15 cellular contexts compared by ENCODE assay signal in genomic region chr7:30897770-30898169, GRCh38. TPM values are rescaled to one million over a fixed set of nuclear protein-coding genes. Genes with fewer than 3 reads are reported as not detected.
DNase-seq lines count a peak whose midpoint lies in the region; ATAC-seq and TF ChIP-seq lines count a peak whose summit lies in the region.
"Had no signal": no experiment of that assay in that cellular context is flagged by ENCODE, and none has a peak within 500 bp of the region (broad histone marks: within the 10 kb centered on the region; RNA-seq: fewer than 3 reads in every experiment).

No MANE protein-coding gene starts in this region.

- H3K4me2 ChIP-seq in BLaER1, result peak overlapping the region; percentile 76
- H3K4me2 ChIP-seq in mesenchymal stem cell (ENCODE audit: low read length, poor library complexity, severe bottlenecking), result no peak overlapping the region
- H3K4me2 ChIP-seq: GM23338, KMS-11 had no signal

- peak overlapping the region; percentile 92 for H2AK5ac ChIP-seq in mesenchymal stem cell (ENCODE audit: low read length, severe bottlenecking)

- H3K27me3 ChIP-seq in BLaER1, result no peaks in the 10 kb centered on the region
- H3K27me3 ChIP-seq in Peyer's patch, result no peaks in the 10 kb centered on the region
- no peaks in the 10 kb centered on the region for H3K27me3 ChIP-seq in mesenchymal stem cell (ENCODE audit: control insufficient read depth in 1 of 2, insufficient read depth in 1 of 2, low read length in 2 of 2)
- no peaks in the 10 kb centered on the region for H3K27me3 ChIP-seq in subcutaneous abdominal adipose tissue (ENCODE audit: control insufficient read depth in 5 of 5, insufficient read depth in 4 of 5, low read length in 5 of 5)
- no peaks in the 10 kb centered on the region for H3K27me3 ChIP-seq in CD4-positive, alpha-beta memory T cell (ENCODE audit: insufficient read depth, low read length)

- no peak for DNase-seq in Peyer's patch
- DNase-seq in mesenchymal stem cell, result no peak
- no peak for DNase-seq in CD4-positive, alpha-beta memory T cell
- DNase-seq: CD8-positive, alpha-beta memory T cell; DMS153; EL; NCI-H1092 had no signal

- H3K9ac ChIP-seq in BLaER1 (no peak overlapping the region; the same call in 1 of the 2 replicates), mesenchymal stem cell (ENCODE audit: low read length) (no peak overlapping the region), subcutaneous abdominal adipose tissue (ENCODE audit: low read length in 5 of 5) (no peak overlapping the region)
- H3K9ac ChIP-seq: KMS-11 had no signal

- H3K4me3 ChIP-seq in BLaER1 (no peak overlapping the region), Peyer's patch (no peak overlapping the region), mesenchymal stem cell (ENCODE audit: insufficient read depth in 1 of 2, low read depth in 1 of 2, low read length in 2 of 2) (no peak overlapping the region), subcutaneous abdominal adipose tissue (ENCODE audit: low read depth in 1 of 5, low read length in 5 of 5) (no peak overlapping the region)
- no peak overlapping the region for H3K4me3 ChIP-seq in CD4-positive, alpha-beta memory T cell (ENCODE audit: low read length in 2 of 2)
- H3K4me3 ChIP-seq: GM23338 had no signal

- H3K18ac ChIP-seq in mesenchymal stem cell (ENCODE audit: low read depth in 1 of 2, low read length in 2 of 2), result no peak overlapping the region

- H3K9me3 ChIP-seq in BLaER1 (no peaks in the 10 kb centered on the region), Peyer's patch (no peaks in the 10 kb centered on the region), mesenchymal stem cell (ENCODE audit: control insufficient read depth, low read length) (no peaks in the 10 kb centered on the region), subcutaneous abdominal adipose tissue (ENCODE audit: control insufficient read depth in 5 of 5, low read length in 5 of 5) (no peaks in the 10 kb centered on the region)
- no peaks in the 10 kb centered on the region for H3K9me3 ChIP-seq in CD4-positive, alpha-beta memory T cell (ENCODE audit: control insufficient read depth in 1 of 2, low read length in 2 of 2)

- peaks cover 96% of the 10 kb centered on the region for H3K4me1 ChIP-seq in BLaER1
- peaks cover 0 to 25% (median 0%) of the 10 kb centered on the region in 4 donors for H3K4me1 ChIP-seq in Peyer's patch
- H3K4me1 ChIP-seq in mesenchymal stem cell (ENCODE audit: control insufficient read depth, insufficient read depth, low read depth, low read length), result peaks cover 65% of the 10 kb centered on the region
- H3K4me1 ChIP-seq in subcutaneous abdominal adipose tissue (ENCODE audit: control insufficient read depth in 5 of 5, insufficient read depth in 5 of 5, low read length in 5 of 5), result peaks cover 20 to 89% (median 78%) of the 10 kb centered on the region in 5 donors
- H3K4me1 ChIP-seq in CD4-positive, alpha-beta memory T cell (ENCODE audit: insufficient read depth, low read length), result no peaks in the 10 kb centered on the region

- no peak overlapping the region for H2BK12ac ChIP-seq in mesenchymal stem cell (ENCODE audit: low read length in 2 of 2)

- H3K36me3 ChIP-seq in BLaER1 (no peaks in the 10 kb centered on the region), Peyer's patch (no peaks in the 10 kb centered on the region), mesenchymal stem cell (ENCODE audit: control insufficient read depth in 1 of 2, insufficient read depth in 2 of 2, low read depth in 1 of 2, low read length in 2 of 2) (peaks cover 0 to 3% of the 10 kb centered on the region in 2 experiments), subcutaneous abdominal adipose tissue (ENCODE audit: control insufficient read depth in 5 of 5, insufficient read depth in 5 of 5, low read length in 5 of 5) (no peaks in the 10 kb centered on the region)
- H3K36me3 ChIP-seq in CD4-positive, alpha-beta memory T cell (ENCODE audit: insufficient read depth, low read length), result no peaks in the 10 kb centered on the region

- no peak overlapping the region for H3K14ac ChIP-seq in mesenchymal stem cell (ENCODE audit: low read length in 2 of 2)

- ATAC-seq in HG02973 (IDR thresholded peaks at IDR 0.05; ENCODE audit: unreplicated experiment), result no peak
- ATAC-seq in GM18505 (IDR thresholded peaks at IDR 0.05; ENCODE audit: unreplicated experiment), result no peak
- no peak for ATAC-seq in GM21825 (IDR thresholded peaks at IDR 0.05; ENCODE audit: unreplicated experiment)
- ATAC-seq: GM23338 had no signal

- no peak overlapping the region for H2BK5ac ChIP-seq in mesenchymal stem cell (ENCODE audit: low read depth, low read length, poor library complexity, severe bottlenecking)

- no peaks in the 10 kb centered on the region for H4K20me1 ChIP-seq in BLaER1

- H3K36me3 Mint-ChIP-seq in CD4-positive, alpha-beta memory T cell, result no peaks in the 10 kb centered on the region
- H3K36me3 Mint-ChIP-seq: CD8-positive, alpha-beta memory T cell had no signal

- no peak overlapping the region for H2BK120ac ChIP-seq in mesenchymal stem cell (ENCODE audit: low read depth, low read length)

- CTCF ChIA-PET in CD4-positive, alpha-beta memory T cell (lab: Charles Lee; ENCODE audit: partially characterized antibody), result interaction anchor here (0.9 kb wide), 1 partner anchor 88 kb away, joined by 3 read pairs; no protein-coding TSS in a partner anchor

- H3K4ac ChIP-seq in mesenchymal stem cell (ENCODE audit: low read depth in 1 of 2, low read length in 2 of 2), result no peak overlapping the region

- TF ChIP-seq CTCF in Peyer's patch (IDR thresholded peaks at IDR 0.05), result no peak

- H3K9me3 Mint-ChIP-seq in CD4-positive, alpha-beta memory T cell, result no peaks in the 10 kb centered on the region
- H3K9me3 Mint-ChIP-seq: CD8-positive, alpha-beta memory T cell; GM23338 had no signal

- H2AFZ ChIP-seq in mesenchymal stem cell (ENCODE audit: low read depth, low read length), result no peak overlapping the region
- H2AFZ ChIP-seq: GM23338 had no signal

- no peaks in the 10 kb centered on the region for H3K79me1 ChIP-seq in mesenchymal stem cell (replicated peaks; ENCODE audit: low read length, poor library complexity, severe bottlenecking)

- H3K23ac ChIP-seq in mesenchymal stem cell (ENCODE audit: low read length in 2 of 2), result no peak overlapping the region

- no peak overlapping the region for H2BK15ac ChIP-seq in mesenchymal stem cell (ENCODE audit: low read depth, poor library complexity, severe bottlenecking)

- 0 out of 2 replicates have a peak overlapping the region, but pooled peaks have one; percentile 23 for H3K27ac ChIP-seq in BLaER1
- H3K27ac ChIP-seq in Peyer's patch, result peak overlapping the region in 3 of 4 donors; percentile 32 to 55 (median 45)
- H3K27ac ChIP-seq in mesenchymal stem cell (ENCODE audit: low read length, poor library complexity, severe bottlenecking), result no peak overlapping the region
- H3K27ac ChIP-seq in subcutaneous abdominal adipose tissue (ENCODE audit: low read depth, low read length), result peak overlapping the region; percentile 37
- H3K27ac ChIP-seq in CD4-positive, alpha-beta memory T cell (ENCODE audit: low read depth, low read length), result no peak overlapping the region
- H3K27ac ChIP-seq: KMS-11 had no signal

- H3K27me3 Mint-ChIP-seq in CD4-positive, alpha-beta memory T cell, result peaks cover 0 to 4% of the 10 kb centered on the region in 2 donors

- no peaks in the 10 kb centered on the region for H3K4me1 Mint-ChIP-seq in CD4-positive, alpha-beta memory T cell
- H3K4me1 Mint-ChIP-seq: CD8-positive, alpha-beta memory T cell had no signal

- peak overlapping the region in 1 of 7 donors; percentile 37 for H3K27ac Mint-ChIP-seq in CD4-positive, alpha-beta memory T cell
- H3K27ac Mint-ChIP-seq: CD8-positive, alpha-beta memory T cell; GM23338 had no signal

- no peak overlapping the region for H4K8ac ChIP-seq in mesenchymal stem cell (ENCODE audit: low read length)

- H3K4me3 Mint-ChIP-seq in CD4-positive, alpha-beta memory T cell, result no peak overlapping the region
- H3K4me3 Mint-ChIP-seq: CD8-positive, alpha-beta memory T cell; GM23338 had no signal

- intact Hi-C loops in CD4-positive, alpha-beta memory T cell (cut with micrococcal nuclease), result no loop called here

- POLR2A ChIA-PET in CD4-positive, alpha-beta memory T cell (lab: Charles Lee; ENCODE audit: partially characterized antibody), result no interaction called here

- TF ChIP-seq POLR2A in Peyer's patch (IDR thresholded peaks at IDR 0.05) (no peak), GM18505 (IDR thresholded peaks at IDR 0.05; ENCODE audit: borderline replicate concordance, extremely low read depth, insufficient read depth, insufficient read length) (no peak)

- 83% methylated on average over 2 of the region's 2 CpGs for WGBS in mesenchymal stem cell

- no peak overlapping the region for H4K91ac ChIP-seq in mesenchymal stem cell (ENCODE audit: low read length)

RNA-seq across cellular contexts. Expression of gene AQP1, which starts 13.9 kb away (rescaled TPM):
- 10 to 100 TPM; 12.4 to 86.5 (median 71.5) TPM for total RNA-seq in Peyer's patch
- polyA plus RNA-seq in mesenchymal stem cell (2013, experiment 1 of 2), result 1.0 TPM
- 0.86 TPM for polyA plus RNA-seq in mesenchymal stem cell (2013, experiment 2 of 2)
- not detected for total RNA-seq in CD4-positive, alpha-beta memory T cell
- polyA plus RNA-seq in CD4-positive, alpha-beta memory T cell, result not detected
- total RNA-seq: MCF 10A had no signal
- polyA plus RNA-seq: CD8-positive, alpha-beta memory T cell; GM23338 had no signal

Comparison
In these comparisons a context has a peak if more than half of its experiments do, and no peak if none do; other contexts are left out.
1. H3K27ac ChIP-seq: peak in BLaER1 (single experiment), Peyer's patch (3 of 4) and subcutaneous abdominal adipose tissue (single experiment); none in mesenchymal stem cell (single experiment) and CD4-positive, alpha-beta memory T cell (single experiment).
2. RNA of gene AQP1, which starts 13.9 kb away (total RNA-seq): 12.4 to 86.5 TPM in Peyer's patch; not detected in CD4-positive, alpha-beta memory T cell; every median in the first group is over 10 times any median in the second.